ENCODE assay signal across 1 cellular context in the genomic region with DNA sequence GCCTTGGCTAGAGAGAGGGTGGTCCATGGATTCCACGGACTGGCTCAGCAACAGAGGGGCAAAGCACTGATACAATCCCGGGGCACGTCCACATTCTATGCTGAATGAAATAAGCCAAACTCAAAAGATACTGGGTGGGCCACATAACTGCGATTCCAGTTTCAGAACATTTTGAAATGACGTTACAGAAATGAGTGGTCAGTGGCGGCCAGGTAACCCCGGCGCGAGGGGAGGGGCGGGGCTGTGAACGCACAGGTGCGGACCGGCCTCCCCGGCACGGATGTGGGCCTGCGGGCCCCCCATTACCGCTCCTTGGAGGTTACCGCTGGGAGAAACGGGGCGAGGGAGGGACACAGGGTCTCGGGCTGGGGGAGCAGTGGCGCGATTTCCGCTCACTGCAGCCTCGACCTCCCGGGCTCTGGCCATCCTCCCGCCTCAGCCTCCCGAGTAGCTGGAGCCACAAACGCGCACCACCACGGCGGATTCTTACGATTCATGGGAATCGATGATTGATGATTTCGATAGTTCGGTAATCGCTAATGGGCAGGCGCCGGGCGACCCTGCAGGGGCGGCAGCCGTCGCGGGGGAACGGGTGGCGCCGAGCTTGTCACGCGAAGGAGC.
A peak's percentile ranks its signal among the peaks of the same experiment; 100 is the strongest.
TF ChIP-seq lines count a peak whose summit lies in the region.

No MANE protein-coding gene starts in this region.

TF ChIP-seq in GM12878, 131 proteins besides CTCF, POLR2A, EP300 and RAD21 (continues in another document):
- TF ChIP-seq ZSCAN29 (IDR thresholded peaks at IDR 0.05) (no peak), RBBP5 (conservative IDR thresholded peaks at IDR 0.05) (no peak), RB1 (IDR thresholded peaks at IDR 0.05; ENCODE audit: borderline replicate concordance) (no peak), WRNIP1 (IDR thresholded peaks at IDR 0.05; ENCODE audit: borderline replicate concordance, low read depth, low read length) (no peak), MEF2A (IDR thresholded peaks at IDR 0.05; ENCODE audit: insufficient read depth, low read depth, low read length) (no peak), POU2F2 (IDR thresholded peaks at IDR 0.05; ENCODE audit: borderline replicate concordance, low read depth, low read length) (no peak), NR2F1 (conservative IDR thresholded peaks at IDR 0.05) (no peak), GABPA (IDR thresholded peaks at IDR 0.05; ENCODE audit: low read depth) (no peak), ATF7 (IDR thresholded peaks at IDR 0.05; ENCODE audit: low read depth) (no peak), CBX3 (IDR thresholded peaks at IDR 0.05; ENCODE audit: borderline replicate concordance, low read depth) (no peak), ZNF24 (IDR thresholded peaks at IDR 0.05) (no peak), MYB (IDR thresholded peaks at IDR 0.05; ENCODE audit: borderline replicate concordance, low read depth, low read length) (no peak), BMI1 (IDR thresholded peaks at IDR 0.05; ENCODE audit: borderline replicate concordance) (no peak), SREBF1 (IDR thresholded peaks at IDR 0.05; ENCODE audit: low read length) (no peak), HDAC2 (IDR thresholded peaks at IDR 0.05) (0 out of 2 replicates have a peak, but pooled peaks have one; percentile 83), POLR2AphosphoS5 (IDR thresholded peaks at IDR 0.05; ENCODE audit: low read length) (no peak), IKZF2 (IDR thresholded peaks at IDR 0.05) (no peak), SMARCA5 (IDR thresholded peaks at IDR 0.05) (no peak; the same call in 1 of the 2 replicates), TCF12 (IDR thresholded peaks at IDR 0.05; ENCODE audit: low read depth, low read length) (0 out of 2 replicates have a peak, but pooled peaks have one; percentile 59), POLR2AphosphoS2 (IDR thresholded peaks at IDR 0.05; ENCODE audit: low read depth, low read length) (no peak), SMAD1 (IDR thresholded peaks at IDR 0.05; ENCODE audit: low read depth, partially characterized antibody) (no peak), HDAC6 (IDR thresholded peaks at IDR 0.05; ENCODE audit: unreplicated experiment) (no peak), SRF (IDR thresholded peaks at IDR 0.05; ENCODE audit: low read depth in 2 of 2, low read length in 2 of 2) (peak in 1 of 2 experiments; percentile 61; a peak in 1 of 4 replicates), TCF3 (IDR thresholded peaks at IDR 0.05; ENCODE audit: borderline replicate concordance, insufficient read depth, low read depth, low read length) (0 out of 2 replicates have a peak, but pooled peaks have one; percentile 27), EGR1 (IDR thresholded peaks at IDR 0.05; ENCODE audit: borderline replicate concordance in 1 of 2, low read depth in 2 of 2, low read length in 2 of 2) (peak in 1 of 2 experiments; percentile 40; a peak in 1 of 3 replicates), HCFC1 (IDR thresholded peaks at IDR 0.05; ENCODE audit: low read length) (no peak), ZZZ3 (IDR thresholded peaks at IDR 0.05; ENCODE audit: control insufficient read depth, insufficient read length, low read depth) (no peak), DPF2 (IDR thresholded peaks at IDR 0.05) (peak; percentile 66; the same call in 1 of the 2 replicates), CREM (IDR thresholded peaks at IDR 0.05; ENCODE audit: low read depth) (peak; percentile 17; the same call in 1 of the 2 replicates)
- TF ChIP-seq, protein P1, sequence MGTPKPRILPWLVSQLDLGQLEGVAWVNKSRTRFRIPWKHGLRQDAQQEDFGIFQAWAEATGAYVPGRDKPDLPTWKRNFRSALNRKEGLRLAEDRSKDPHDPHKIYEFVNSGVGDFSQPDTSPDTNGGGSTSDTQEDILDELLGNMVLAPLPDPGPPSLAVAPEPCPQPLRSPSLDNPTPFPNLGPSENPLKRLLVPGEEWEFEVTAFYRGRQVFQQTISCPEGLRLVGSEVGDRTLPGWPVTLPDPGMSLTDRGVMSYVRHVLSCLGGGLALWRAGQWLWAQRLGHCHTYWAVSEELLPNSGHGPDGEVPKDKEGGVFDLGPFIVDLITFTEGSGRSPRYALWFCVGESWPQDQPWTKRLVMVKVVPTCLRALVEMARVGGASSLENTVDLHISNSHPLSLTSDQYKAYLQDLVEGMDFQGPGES (IDR thresholded peaks at IDR 0.05): no peak
- TF ChIP-seq, protein P2, sequence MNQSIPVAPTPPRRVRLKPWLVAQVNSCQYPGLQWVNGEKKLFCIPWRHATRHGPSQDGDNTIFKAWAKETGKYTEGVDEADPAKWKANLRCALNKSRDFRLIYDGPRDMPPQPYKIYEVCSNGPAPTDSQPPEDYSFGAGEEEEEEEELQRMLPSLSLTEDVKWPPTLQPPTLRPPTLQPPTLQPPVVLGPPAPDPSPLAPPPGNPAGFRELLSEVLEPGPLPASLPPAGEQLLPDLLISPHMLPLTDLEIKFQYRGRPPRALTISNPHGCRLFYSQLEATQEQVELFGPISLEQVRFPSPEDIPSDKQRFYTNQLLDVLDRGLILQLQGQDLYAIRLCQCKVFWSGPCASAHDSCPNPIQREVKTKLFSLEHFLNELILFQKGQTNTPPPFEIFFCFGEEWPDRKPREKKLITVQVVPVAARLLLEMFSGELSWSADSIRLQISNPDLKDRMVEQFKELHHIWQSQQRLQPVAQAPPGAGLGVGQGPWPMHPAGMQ (IDR thresholded peaks at IDR 0.05; ENCODE audit: borderline replicate concordance): no peak
- TF ChIP-seq, protein P3, sequence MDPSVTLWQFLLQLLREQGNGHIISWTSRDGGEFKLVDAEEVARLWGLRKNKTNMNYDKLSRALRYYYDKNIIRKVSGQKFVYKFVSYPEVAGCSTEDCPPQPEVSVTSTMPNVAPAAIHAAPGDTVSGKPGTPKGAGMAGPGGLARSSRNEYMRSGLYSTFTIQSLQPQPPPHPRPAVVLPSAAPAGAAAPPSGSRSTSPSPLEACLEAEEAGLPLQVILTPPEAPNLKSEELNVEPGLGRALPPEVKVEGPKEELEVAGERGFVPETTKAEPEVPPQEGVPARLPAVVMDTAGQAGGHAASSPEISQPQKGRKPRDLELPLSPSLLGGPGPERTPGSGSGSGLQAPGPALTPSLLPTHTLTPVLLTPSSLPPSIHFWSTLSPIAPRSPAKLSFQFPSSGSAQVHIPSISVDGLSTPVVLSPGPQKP (IDR thresholded peaks at IDR 0.05; ENCODE audit: low read depth, low read length): no peak
- TF ChIP-seq, protein P4, sequence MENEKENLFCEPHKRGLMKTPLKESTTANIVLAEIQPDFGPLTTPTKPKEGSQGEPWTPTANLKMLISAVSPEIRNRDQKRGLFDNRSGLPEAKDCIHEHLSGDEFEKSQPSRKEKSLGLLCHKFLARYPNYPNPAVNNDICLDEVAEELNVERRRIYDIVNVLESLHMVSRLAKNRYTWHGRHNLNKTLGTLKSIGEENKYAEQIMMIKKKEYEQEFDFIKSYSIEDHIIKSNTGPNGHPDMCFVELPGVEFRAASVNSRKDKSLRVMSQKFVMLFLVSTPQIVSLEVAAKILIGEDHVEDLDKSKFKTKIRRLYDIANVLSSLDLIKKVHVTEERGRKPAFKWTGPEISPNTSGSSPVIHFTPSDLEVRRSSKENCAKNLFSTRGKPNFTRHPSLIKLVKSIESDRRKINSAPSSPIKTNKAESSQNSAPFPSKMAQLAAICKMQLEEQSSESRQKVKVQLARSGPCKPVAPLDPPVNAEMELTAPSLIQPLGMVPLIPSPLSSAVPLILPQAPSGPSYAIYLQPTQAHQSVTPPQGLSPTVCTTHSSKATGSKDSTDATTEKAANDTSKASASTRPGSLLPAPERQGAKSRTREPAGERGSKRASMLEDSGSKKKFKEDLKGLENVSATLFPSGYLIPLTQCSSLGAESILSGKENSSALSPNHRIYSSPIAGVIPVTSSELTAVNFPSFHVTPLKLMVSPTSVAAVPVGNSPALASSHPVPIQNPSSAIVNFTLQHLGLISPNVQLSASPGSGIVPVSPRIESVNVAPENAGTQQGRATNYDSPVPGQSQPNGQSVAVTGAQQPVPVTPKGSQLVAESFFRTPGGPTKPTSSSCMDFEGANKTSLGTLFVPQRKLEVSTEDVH (IDR thresholded peaks at IDR 0.05; ENCODE audit: low read depth, partially characterized antibody): no peak
- TF ChIP-seq, protein P5, sequence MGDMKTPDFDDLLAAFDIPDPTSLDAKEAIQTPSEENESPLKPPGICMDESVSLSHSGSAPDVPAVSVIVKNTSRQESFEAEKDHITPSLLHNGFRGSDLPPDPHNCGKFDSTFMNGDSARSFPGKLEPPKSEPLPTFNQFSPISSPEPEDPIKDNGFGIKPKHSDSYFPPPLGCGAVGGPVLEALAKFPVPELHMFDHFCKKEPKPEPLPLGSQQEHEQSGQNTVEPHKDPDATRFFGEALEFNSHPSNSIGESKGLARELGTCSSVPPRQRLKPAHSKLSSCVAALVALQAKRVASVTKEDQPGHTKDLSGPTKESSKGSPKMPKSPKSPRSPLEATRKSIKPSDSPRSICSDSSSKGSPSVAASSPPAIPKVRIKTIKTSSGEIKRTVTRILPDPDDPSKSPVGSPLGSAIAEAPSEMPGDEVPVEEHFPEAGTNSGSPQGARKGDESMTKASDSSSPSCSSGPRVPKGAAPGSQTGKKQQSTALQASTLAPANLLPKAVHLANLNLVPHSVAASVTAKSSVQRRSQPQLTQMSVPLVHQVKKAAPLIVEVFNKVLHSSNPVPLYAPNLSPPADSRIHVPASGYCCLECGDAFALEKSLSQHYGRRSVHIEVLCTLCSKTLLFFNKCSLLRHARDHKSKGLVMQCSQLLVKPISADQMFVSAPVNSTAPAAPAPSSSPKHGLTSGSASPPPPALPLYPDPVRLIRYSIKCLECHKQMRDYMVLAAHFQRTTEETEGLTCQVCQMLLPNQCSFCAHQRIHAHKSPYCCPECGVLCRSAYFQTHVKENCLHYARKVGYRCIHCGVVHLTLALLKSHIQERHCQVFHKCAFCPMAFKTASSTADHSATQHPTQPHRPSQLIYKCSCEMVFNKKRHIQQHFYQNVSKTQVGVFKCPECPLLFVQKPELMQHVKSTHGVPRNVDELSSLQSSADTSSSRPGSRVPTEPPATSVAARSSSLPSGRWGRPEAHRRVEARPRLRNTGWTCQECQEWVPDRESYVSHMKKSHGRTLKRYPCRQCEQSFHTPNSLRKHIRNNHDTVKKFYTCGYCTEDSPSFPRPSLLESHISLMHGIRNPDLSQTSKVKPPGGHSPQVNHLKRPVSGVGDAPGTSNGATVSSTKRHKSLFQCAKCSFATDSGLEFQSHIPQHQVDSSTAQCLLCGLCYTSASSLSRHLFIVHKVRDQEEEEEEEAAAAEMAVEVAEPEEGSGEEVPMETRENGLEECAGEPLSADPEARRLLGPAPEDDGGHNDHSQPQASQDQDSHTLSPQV (IDR thresholded peaks at IDR 0.05): no peak
- TF ChIP-seq, protein P6, sequence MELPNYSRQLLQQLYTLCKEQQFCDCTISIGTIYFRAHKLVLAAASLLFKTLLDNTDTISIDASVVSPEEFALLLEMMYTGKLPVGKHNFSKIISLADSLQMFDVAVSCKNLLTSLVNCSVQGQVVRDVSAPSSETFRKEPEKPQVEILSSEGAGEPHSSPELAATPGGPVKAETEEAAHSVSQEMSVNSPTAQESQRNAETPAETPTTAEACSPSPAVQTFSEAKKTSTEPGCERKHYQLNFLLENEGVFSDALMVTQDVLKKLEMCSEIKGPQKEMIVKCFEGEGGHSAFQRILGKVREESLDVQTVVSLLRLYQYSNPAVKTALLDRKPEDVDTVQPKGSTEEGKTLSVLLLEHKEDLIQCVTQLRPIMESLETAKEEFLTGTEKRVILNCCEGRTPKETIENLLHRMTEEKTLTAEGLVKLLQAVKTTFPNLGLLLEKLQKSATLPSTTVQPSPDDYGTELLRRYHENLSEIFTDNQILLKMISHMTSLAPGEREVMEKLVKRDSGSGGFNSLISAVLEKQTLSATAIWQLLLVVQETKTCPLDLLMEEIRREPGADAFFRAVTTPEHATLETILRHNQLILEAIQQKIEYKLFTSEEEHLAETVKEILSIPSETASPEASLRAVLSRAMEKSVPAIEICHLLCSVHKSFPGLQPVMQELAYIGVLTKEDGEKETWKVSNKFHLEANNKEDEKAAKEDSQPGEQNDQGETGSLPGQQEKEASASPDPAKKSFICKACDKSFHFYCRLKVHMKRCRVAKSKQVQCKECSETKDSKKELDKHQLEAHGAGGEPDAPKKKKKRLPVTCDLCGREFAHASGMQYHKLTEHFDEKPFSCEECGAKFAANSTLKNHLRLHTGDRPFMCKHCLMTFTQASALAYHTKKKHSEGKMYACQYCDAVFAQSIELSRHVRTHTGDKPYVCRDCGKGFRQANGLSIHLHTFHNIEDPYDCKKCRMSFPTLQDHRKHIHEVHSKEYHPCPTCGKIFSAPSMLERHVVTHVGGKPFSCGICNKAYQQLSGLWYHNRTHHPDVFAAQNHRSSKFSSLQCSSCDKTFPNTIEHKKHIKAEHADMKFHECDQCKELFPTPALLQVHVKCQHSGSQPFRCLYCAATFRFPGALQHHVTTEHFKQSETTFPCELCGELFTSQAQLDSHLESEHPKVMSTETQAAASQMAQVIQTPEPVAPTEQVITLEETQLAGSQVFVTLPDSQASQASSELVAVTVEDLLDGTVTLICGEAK (IDR thresholded peaks at IDR 0.05; ENCODE audit: borderline replicate concordance): no peak
- TF ChIP-seq, protein P7, sequence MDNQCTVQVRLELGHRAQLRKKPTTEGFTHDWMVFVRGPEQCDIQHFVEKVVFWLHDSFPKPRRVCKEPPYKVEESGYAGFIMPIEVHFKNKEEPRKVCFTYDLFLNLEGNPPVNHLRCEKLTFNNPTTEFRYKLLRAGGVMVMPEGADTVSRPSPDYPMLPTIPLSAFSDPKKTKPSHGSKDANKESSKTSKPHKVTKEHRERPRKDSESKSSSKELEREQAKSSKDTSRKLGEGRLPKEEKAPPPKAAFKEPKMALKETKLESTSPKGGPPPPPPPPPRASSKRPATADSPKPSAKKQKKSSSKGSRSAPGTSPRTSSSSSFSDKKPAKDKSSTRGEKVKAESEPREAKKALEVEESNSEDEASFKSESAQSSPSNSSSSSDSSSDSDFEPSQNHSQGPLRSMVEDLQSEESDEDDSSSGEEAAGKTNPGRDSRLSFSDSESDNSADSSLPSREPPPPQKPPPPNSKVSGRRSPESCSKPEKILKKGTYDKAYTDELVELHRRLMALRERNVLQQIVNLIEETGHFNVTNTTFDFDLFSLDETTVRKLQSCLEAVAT (IDR thresholded peaks at IDR 0.05): peak; percentile 49; the same call in 1 of the 2 replicates
- TF ChIP-seq, protein P8, sequence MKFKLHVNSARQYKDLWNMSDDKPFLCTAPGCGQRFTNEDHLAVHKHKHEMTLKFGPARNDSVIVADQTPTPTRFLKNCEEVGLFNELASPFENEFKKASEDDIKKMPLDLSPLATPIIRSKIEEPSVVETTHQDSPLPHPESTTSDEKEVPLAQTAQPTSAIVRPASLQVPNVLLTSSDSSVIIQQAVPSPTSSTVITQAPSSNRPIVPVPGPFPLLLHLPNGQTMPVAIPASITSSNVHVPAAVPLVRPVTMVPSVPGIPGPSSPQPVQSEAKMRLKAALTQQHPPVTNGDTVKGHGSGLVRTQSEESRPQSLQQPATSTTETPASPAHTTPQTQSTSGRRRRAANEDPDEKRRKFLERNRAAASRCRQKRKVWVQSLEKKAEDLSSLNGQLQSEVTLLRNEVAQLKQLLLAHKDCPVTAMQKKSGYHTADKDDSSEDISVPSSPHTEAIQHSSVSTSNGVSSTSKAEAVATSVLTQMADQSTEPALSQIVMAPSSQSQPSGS (IDR thresholded peaks at IDR 0.05; ENCODE audit: low read length): no peak
- TF ChIP-seq, protein P9, sequence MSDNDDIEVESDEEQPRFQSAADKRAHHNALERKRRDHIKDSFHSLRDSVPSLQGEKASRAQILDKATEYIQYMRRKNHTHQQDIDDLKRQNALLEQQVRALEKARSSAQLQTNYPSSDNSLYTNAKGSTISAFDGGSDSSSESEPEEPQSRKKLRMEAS (IDR thresholded peaks at IDR 0.05; ENCODE audit: low read depth, low read length): no peak
